ENCODE assay signal across 19 cellular contexts in the genomic region with DNA sequence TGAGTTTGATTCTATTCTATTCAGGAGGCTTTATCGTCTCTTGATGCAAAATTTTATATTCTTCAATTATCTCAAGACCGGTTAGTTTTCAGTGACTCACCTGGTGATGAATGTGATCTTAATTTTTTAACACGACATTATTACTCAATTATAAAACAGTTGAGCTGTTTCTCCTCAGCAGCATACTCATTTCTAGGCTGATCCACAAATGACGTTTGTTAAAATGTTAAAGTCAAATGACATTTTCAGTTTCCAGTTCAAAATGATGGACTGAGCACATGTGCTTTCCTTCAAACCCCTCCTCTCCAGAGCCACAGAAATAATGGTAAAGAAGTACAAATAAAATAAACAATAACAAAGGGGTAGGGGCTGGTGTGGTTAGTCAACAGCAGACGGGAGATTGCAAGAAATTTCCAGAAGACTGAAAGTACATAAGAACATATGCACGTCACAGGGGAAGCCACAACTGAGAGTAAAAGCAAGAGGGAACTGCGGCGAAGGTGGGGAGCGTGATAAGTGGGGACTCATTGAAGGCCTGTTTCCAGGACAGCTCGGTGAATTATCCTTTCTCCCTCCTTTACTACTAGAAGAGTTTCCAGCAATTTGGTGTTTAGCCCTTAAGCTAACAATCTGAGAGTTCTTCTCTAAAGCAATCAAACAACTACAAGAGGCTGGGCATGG.
"Had no signal": no experiment of that assay in that cellular context is flagged by ENCODE, and none has a peak within 500 bp of the region (broad histone marks: within the 10 kb centered on the region; RNA-seq: fewer than 3 reads in every experiment).

No MANE protein-coding gene starts in this region.

- H3K27me3 ChIP-seq: stomach had no signal

- H3K36me3 Mint-ChIP-seq: activated naive CD8-positive, alpha-beta T cell treated with anti-CD3 and anti-CD28 coated beads for 36 hours; WTC11 had no signal

- H3K9me3 Mint-ChIP-seq: activated naive CD8-positive, alpha-beta T cell treated with anti-CD3 and anti-CD28 coated beads for 36 hours; T-helper 2 cell treated with Interferon-gamma antibody and Interleukin-4, amounts not matched to agents 5 μg/mL and 100 μg/mL, for 36 hours; WTC11 had no signal

- H3K27ac Mint-ChIP-seq: activated naive CD8-positive, alpha-beta T cell treated with anti-CD3 and anti-CD28 coated beads for 36 hours; T-helper 2 cell treated with Interferon-gamma antibody and Interleukin-4, amounts not matched to agents 5 μg/mL and 100 μg/mL, for 36 hours; type B pancreatic cell; WTC11 had no signal

- DNase-seq: activated CD4-positive, alpha-beta T cell treated with anti-CD3 and anti-CD28 coated beads for 4 hours; activated gamma-delta T cell treated with Interleukin-2 at 50 U/mL for 16 hours; activated naive CD8-positive, alpha-beta T cell treated with anti-CD3 and anti-CD28 coated beads for 36 hours; amniotic stem cell; dermis blood vessel endothelial cell; foreskin fibroblast; hippocampal formation; islet precursor cell; left colon; lower lobe of right lung; retina; spleen; stimulated activated CD8-positive, alpha-beta memory T cell treated with anti-CD3 and anti-CD28 coated beads, Interleukin-4, amount 100 ng/mL, for 48 hours; stomach had no signal

- H3K27me3 Mint-ChIP-seq: activated naive CD8-positive, alpha-beta T cell treated with anti-CD3 and anti-CD28 coated beads for 36 hours; type B pancreatic cell had no signal

- H3K9me3 ChIP-seq: lower lobe of right lung, spleen, stomach had no signal

- H3K4me3 Mint-ChIP-seq: activated naive CD8-positive, alpha-beta T cell treated with anti-CD3 and anti-CD28 coated beads for 36 hours; T-helper 2 cell treated with Interferon-gamma antibody and Interleukin-4, amounts not matched to agents 5 μg/mL and 100 μg/mL, for 36 hours; type B pancreatic cell; WTC11 had no signal

- H3K36me3 ChIP-seq: lower lobe of right lung, spleen, stomach had no signal

- H3K4me3 ChIP-seq: lower lobe of right lung, SK-N-MC, spleen, stomach had no signal

- ATAC-seq: left colon, lower lobe of right lung, WTC11 had no signal

- H3K4me1 Mint-ChIP-seq: activated naive CD8-positive, alpha-beta T cell treated with anti-CD3 and anti-CD28 coated beads for 36 hours had no signal

- H3K27ac ChIP-seq: epithelial cell of prostate, lower lobe of right lung, SK-N-MC, spleen, stomach had no signal

- H3K4me1 ChIP-seq: lower lobe of right lung, spleen, stomach had no signal
